Comparison of ENCODE assay signal across 1 cellular context in genomic region chr5:58582411-58583393, GRCh38.
TF ChIP-seq lines count a peak whose summit lies in the region.

TSS of gene RAB3C (plus strand) at chr5:58583075. CDS start at chr5:58583209, 134 bp downstream.

TF ChIP-seq in GM23338, 12 proteins besides CTCF, POLR2A, EP300 and RAD21 (continued from another document):
- no peak for TF ChIP-seq ZNF331 (CRISPR knock-in tag; IDR thresholded peaks at IDR 0.05; ENCODE audit: low read depth)
- TF ChIP-seq ZNF114 (CRISPR knock-in tag; IDR thresholded peaks at IDR 0.05), result no peak
- peak; percentile 94 for TF ChIP-seq ETS1 (IDR thresholded peaks at IDR 0.05)
- no peak for TF ChIP-seq JUNB (IDR thresholded peaks at IDR 0.05; ENCODE audit: unreplicated experiment)
- TF ChIP-seq EZH2phosphoT487 (IDR thresholded peaks at IDR 0.05; ENCODE audit: unreplicated experiment), result no peak
- TF ChIP-seq STAT1 (IDR thresholded peaks at IDR 0.05; ENCODE audit: unreplicated experiment), result no peak
- TF ChIP-seq CREB1 (CRISPR knock-in tag; IDR thresholded peaks at IDR 0.05; ENCODE audit: low read depth), result peak; percentile 93
- TF ChIP-seq REST (IDR thresholded peaks at IDR 0.05; ENCODE audit: unreplicated experiment), result peak; percentile 85
